ENCODE assay signal across 8 cellular contexts in genomic region chr13:45340422-45341033, GRCh38. TPM values are rescaled to one million over a fixed set of nuclear protein-coding genes. Genes with fewer than 3 reads are reported as not detected.
DNase-seq lines count a peak whose midpoint lies in the region; ATAC-seq and TF ChIP-seq lines count a peak whose summit lies in the region.

No MANE protein-coding gene starts in this region.

- H3K27ac Mint-ChIP-seq in activated T-cell treated with anti-CD3 and anti-CD28 coated beads, Interleukin-2, amount 50 U/mL, for 72 hours = peak overlapping the region; percentile 94

- no peaks in the 10 kb centered on the region for H3K27me3 Mint-ChIP-seq in activated T-cell treated with anti-CD3 and anti-CD28 coated beads, Interleukin-2, amount 50 U/mL, for 72 hours (ENCODE audit: low read depth)

- no peaks in the 10 kb centered on the region for H3K9me3 ChIP-seq in muscle layer of duodenum (ENCODE audit: control insufficient read depth in 1 of 2, low read length in 2 of 2)

- peaks cover 28 to 45% of the 10 kb centered on the region in 2 donors for H3K36me3 Mint-ChIP-seq in activated T-cell treated with anti-CD3 and anti-CD28 coated beads, Interleukin-2, amount 50 U/mL, for 72 hours (ENCODE audit: insufficient read depth in 2 of 2)

- peaks cover 46 to 52% of the 10 kb centered on the region in 2 donors for H3K36me3 ChIP-seq in muscle layer of duodenum (ENCODE audit: control insufficient read depth in 1 of 2, insufficient read depth in 2 of 2, low read length in 2 of 2)

- H3K27ac ChIP-seq in muscle layer of duodenum (ENCODE audit: low read length) = peak overlapping the region; percentile 93

- peak overlapping the region; percentile 89 to 93 for H3K4me3 Mint-ChIP-seq in activated T-cell treated with anti-CD3 and anti-CD28 coated beads, Interleukin-2, amount 50 U/mL, for 72 hours

- H3K4me1 ChIP-seq in muscle layer of duodenum (ENCODE audit: control insufficient read depth in 1 of 2, insufficient read depth in 2 of 2, low read length in 2 of 2) = peaks cover 26 to 53% of the 10 kb centered on the region in 2 donors

- no peaks in the 10 kb centered on the region for H3K9me3 Mint-ChIP-seq in activated T-cell treated with anti-CD3 and anti-CD28 coated beads, Interleukin-2, amount 50 U/mL, for 72 hours

- H3K27me3 ChIP-seq in muscle layer of duodenum (ENCODE audit: low read depth, low read length) = no peaks in the 10 kb centered on the region

- H3K4me1 Mint-ChIP-seq in activated T-cell treated with anti-CD3 and anti-CD28 coated beads, Interleukin-2, amount 50 U/mL, for 72 hours (ENCODE audit: low read depth) = peaks cover 57% of the 10 kb centered on the region

- peak; percentile 22 for TF ChIP-seq CTCF in GM20000 (IDR thresholded peaks at IDR 0.05; ENCODE audit: extremely low read depth, missing control alignments)

- in situ Hi-C loops in Caki2 (cut with HindIII; ENCODE audit: low pct_unique_long_range_greater_than_20kb, low sequenced_read_pairs) = no loop called here

- ATAC-seq in activated T-cell treated with anti-CD3 and anti-CD28 coated beads, Interleukin-2, amount 50 U/mL, for 72 hours (replicated peaks in 1 of 2) = peak; percentile 55
- ATAC-seq in esophagus mucosa = peak; percentile 63

- H3K4me3 ChIP-seq in muscle layer of duodenum (ENCODE audit: low read depth in 1 of 2, low read length in 2 of 2) = peak overlapping the region; percentile 84 to 96

- DNase-seq in Caki2 (ENCODE audit: low read depth) = peak; percentile 83
- peak; percentile 68 for DNase-seq in GM20000 (ENCODE audit: low spot score)
- DNase-seq in HT1080 (ENCODE audit: low read depth) = peak; percentile 94
- peak; percentile 96 for DNase-seq in OCI-M1 (lab: John Stamatoyannopoulos, UW)
- peak; percentile 87 to 89 for DNase-seq in activated T-cell treated with anti-CD3 and anti-CD28 coated beads, Interleukin-2, amount 50 U/mL, for 72 hours
- peak; percentile 72 to 74 for DNase-seq in stimulated activated CD8-positive, alpha-beta memory T cell treated with anti-CD3 and anti-CD28 coated beads, Interleukin-7, amount 100 ng/mL, for 1 hour (ENCODE audit: low read depth in 2 of 2)

RNA-seq across cellular contexts. Expression of gene TPT1, which starts 0.5 kb away (rescaled TPM):
- 671 and 779 TPM in 2 replicates for total RNA-seq in Caki2 (2014; rRNA removed; shearing (Covaris generic); ENCODE audit: low replicate concordance)
- total RNA-seq in HT1080 (2014; rRNA removed; shearing (Covaris generic)) = 1,865 and 1,866 TPM in 2 replicates
- polyA plus RNA-seq in HT1080 (2015; cell fraction: cytosol; rRNA removed) = 3,449 and 4,660 TPM in 2 replicates
- 774 and 925 TPM in 2 replicates for polyA plus RNA-seq in HT1080 (2015; cell fraction: nucleus; rRNA removed)
- total RNA-seq in activated T-cell treated with anti-CD3 and anti-CD28 coated beads, Interleukin-2, amount 50 U/mL, for 72 hours = 1,000 to 10,000 TPM; 3,358 to 3,644 TPM
- 4,303 TPM for total RNA-seq in esophagus mucosa

Comparison
In these comparisons a context has a peak if more than half of its experiments do, and no peak if none do; other contexts are left out.
1. Peak in every context shown above with its lines: DNase-seq, ATAC-seq, H3K4me3 ChIP-seq and H3K27ac ChIP-seq.